1 cellular context compared by ENCODE assay signal in genomic region chr19:47227347-47228167, GRCh38.
TF ChIP-seq lines count a peak whose summit lies in the region.

No MANE protein-coding gene starts in this region.

TF ChIP-seq in K562, 482 proteins besides CTCF, POLR2A, EP300 and RAD21 (continued from another document and continues in another):
- TF ChIP-seq ZNF407 (IDR thresholded peaks at IDR 0.05; ENCODE audit: low read depth): no peak
- TF ChIP-seq, protein P1, sequence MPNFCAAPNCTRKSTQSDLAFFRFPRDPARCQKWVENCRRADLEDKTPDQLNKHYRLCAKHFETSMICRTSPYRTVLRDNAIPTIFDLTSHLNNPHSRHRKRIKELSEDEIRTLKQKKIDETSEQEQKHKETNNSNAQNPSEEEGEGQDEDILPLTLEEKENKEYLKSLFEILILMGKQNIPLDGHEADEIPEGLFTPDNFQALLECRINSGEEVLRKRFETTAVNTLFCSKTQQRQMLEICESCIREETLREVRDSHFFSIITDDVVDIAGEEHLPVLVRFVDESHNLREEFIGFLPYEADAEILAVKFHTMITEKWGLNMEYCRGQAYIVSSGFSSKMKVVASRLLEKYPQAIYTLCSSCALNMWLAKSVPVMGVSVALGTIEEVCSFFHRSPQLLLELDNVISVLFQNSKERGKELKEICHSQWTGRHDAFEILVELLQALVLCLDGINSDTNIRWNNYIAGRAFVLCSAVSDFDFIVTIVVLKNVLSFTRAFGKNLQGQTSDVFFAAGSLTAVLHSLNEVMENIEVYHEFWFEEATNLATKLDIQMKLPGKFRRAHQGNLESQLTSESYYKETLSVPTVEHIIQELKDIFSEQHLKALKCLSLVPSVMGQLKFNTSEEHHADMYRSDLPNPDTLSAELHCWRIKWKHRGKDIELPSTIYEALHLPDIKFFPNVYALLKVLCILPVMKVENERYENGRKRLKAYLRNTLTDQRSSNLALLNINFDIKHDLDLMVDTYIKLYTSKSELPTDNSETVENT (CRISPR knock-in tag; IDR thresholded peaks at IDR 0.05): no peak
- peak; percentile 48 for TF ChIP-seq MYNN (IDR thresholded peaks at IDR 0.05)
- no peak for TF ChIP-seq MYNN (CRISPR knock-in tag; IDR thresholded peaks at IDR 0.05)
- no peak for TF ChIP-seq NFIX (CRISPR knock-in tag; IDR thresholded peaks at IDR 0.05; ENCODE audit: low read depth)
- TF ChIP-seq, protein P2, sequence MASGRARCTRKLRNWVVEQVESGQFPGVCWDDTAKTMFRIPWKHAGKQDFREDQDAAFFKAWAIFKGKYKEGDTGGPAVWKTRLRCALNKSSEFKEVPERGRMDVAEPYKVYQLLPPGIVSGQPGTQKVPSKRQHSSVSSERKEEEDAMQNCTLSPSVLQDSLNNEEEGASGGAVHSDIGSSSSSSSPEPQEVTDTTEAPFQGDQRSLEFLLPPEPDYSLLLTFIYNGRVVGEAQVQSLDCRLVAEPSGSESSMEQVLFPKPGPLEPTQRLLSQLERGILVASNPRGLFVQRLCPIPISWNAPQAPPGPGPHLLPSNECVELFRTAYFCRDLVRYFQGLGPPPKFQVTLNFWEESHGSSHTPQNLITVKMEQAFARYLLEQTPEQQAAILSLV (tag; IDR thresholded peaks at IDR 0.05): peak; percentile 60; the same call in 1 of the 2 replicates
- peak; percentile 35 for TF ChIP-seq CREM (IDR thresholded peaks at IDR 0.05; ENCODE audit: low read depth)
- TF ChIP-seq ZC3H8 (IDR thresholded peaks at IDR 0.05): no peak
- TF ChIP-seq, protein P3, sequence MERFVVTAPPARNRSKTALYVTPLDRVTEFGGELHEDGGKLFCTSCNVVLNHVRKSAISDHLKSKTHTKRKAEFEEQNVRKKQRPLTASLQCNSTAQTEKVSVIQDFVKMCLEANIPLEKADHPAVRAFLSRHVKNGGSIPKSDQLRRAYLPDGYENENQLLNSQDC (CRISPR knock-in tag; IDR thresholded peaks at IDR 0.05): no peak
- TF ChIP-seq KAT2B (IDR thresholded peaks at IDR 0.05; ENCODE audit: low read depth, low read length): no peak
- TF ChIP-seq, protein P4, sequence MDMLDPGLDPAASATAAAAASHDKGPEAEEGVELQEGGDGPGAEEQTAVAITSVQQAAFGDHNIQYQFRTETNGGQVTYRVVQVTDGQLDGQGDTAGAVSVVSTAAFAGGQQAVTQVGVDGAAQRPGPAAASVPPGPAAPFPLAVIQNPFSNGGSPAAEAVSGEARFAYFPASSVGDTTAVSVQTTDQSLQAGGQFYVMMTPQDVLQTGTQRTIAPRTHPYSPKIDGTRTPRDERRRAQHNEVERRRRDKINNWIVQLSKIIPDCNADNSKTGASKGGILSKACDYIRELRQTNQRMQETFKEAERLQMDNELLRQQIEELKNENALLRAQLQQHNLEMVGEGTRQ (CRISPR knock-in tag; IDR thresholded peaks at IDR 0.05): no peak
- no peak for TF ChIP-seq ZFP91 (CRISPR knock-in tag; IDR thresholded peaks at IDR 0.05)
- TF ChIP-seq SAFB2 (IDR thresholded peaks at IDR 0.05; ENCODE audit: borderline replicate concordance, low read depth, low read length, severe bottlenecking): no peak
- TF ChIP-seq ZFP36 (IDR thresholded peaks at IDR 0.05; ENCODE audit: low read depth, low read length, partially characterized antibody): peak; percentile 11
- 0 out of 2 replicates have a peak, but pooled peaks have one; percentile 33 for TF ChIP-seq ATF7 (IDR thresholded peaks at IDR 0.05)
- TF ChIP-seq ZNF263 (CRISPR knock-in tag; IDR thresholded peaks at IDR 0.05; ENCODE audit: borderline replicate concordance): peak; percentile 45; the same call in 1 of the 2 replicates
- TF ChIP-seq PML (IDR thresholded peaks at IDR 0.05; ENCODE audit: low read length): peak; percentile 23; the same call in 1 of the 2 replicates
- TF ChIP-seq PURB (CRISPR knock-in tag; IDR thresholded peaks at IDR 0.05; ENCODE audit: low read depth): no peak
- TF ChIP-seq CHD1 (IDR thresholded peaks at IDR 0.05; ENCODE audit: low read length): peak; percentile 85
- no peak for TF ChIP-seq NCOA6 (IDR thresholded peaks at IDR 0.05)
- peak; percentile 71; the same call in 1 of the 2 replicates for TF ChIP-seq STAT5A (IDR thresholded peaks at IDR 0.05; ENCODE audit: borderline replicate concordance, low read length)
- no peak for TF ChIP-seq GABPB2 (CRISPR knock-in tag; conservative IDR thresholded peaks at IDR 0.05)
- TF ChIP-seq ARID2 (IDR thresholded peaks at IDR 0.05): no peak
- TF ChIP-seq FOXJ2 (tag; IDR thresholded peaks at IDR 0.05): no peak
- no peak for TF ChIP-seq MYBL2 (IDR thresholded peaks at IDR 0.05; ENCODE audit: low read depth)
- TF ChIP-seq MYBL2 (CRISPR knock-in tag; IDR thresholded peaks at IDR 0.05; ENCODE audit: borderline replicate concordance): no peak
- no peak for TF ChIP-seq LARP7 (IDR thresholded peaks at IDR 0.05)
- 0 out of 2 replicates have a peak, but pooled peaks have one; percentile 37 for TF ChIP-seq RBM14 (IDR thresholded peaks at IDR 0.05; ENCODE audit: borderline replicate concordance, insufficient read depth, low read depth, low read length)
- TF ChIP-seq TSHZ1 (CRISPR knock-in tag; IDR thresholded peaks at IDR 0.05): no peak
- TF ChIP-seq SNIP1 (IDR thresholded peaks at IDR 0.05; ENCODE audit: low read depth): no peak
- no peak for TF ChIP-seq RERE (CRISPR knock-in tag; IDR thresholded peaks at IDR 0.05; ENCODE audit: borderline replicate concordance)
